8 cellular contexts compared by ENCODE assay signal in genomic region chr14:55129428-55130193, GRCh38. TPM values are rescaled to one million over a fixed set of nuclear protein-coding genes. Genes with fewer than 3 reads are reported as not detected.
DNase-seq lines count a peak whose midpoint lies in the region; ATAC-seq and TF ChIP-seq lines count a peak whose summit lies in the region.

No MANE protein-coding gene starts in this region.

- ATAC-seq in GM19455 (IDR thresholded peaks at IDR 0.05; ENCODE audit: unreplicated experiment), result peak; percentile 77
- ATAC-seq in HG03469 (IDR thresholded peaks at IDR 0.05; ENCODE audit: unreplicated experiment), result peak; percentile 25
- peak; percentile 83 for ATAC-seq in activated B cell treated with CpG ODN at 0.5 μM for 24 hours (ENCODE audit: low read depth)
- ATAC-seq in left lobe of liver, result peak; percentile 64

- peak; percentile 65 for DNase-seq in COLO668 (lab: John Stamatoyannopoulos, UW; ENCODE audit: unreplicated experiment)
- peak; percentile 83 for DNase-seq in activated B cell treated with CpG ODN at 0.5 μM for 24 hours
- peak; percentile 32 for DNase-seq in cerebellar cortex (ENCODE audit: low spot score)
- no peak for DNase-seq in left lobe of liver (ENCODE audit: low spot score)
- peak; percentile 40 to 43 for DNase-seq in stimulated activated CD4-positive, alpha-beta T cell treated with anti-CD3 and anti-CD28 coated beads, Interleukin-4, amount 100 ng/mL, for 4 hours
- no peak for DNase-seq in superior temporal gyrus (ENCODE audit: extremely low spot score)

- no peak for TF ChIP-seq CTCF in activated B cell treated with CpG ODN at 0.5 μM for 24 hours (IDR thresholded peaks at IDR 0.05)

- peaks cover 46% of the 10 kb centered on the region for H3K4me1 Mint-ChIP-seq in activated B cell treated with CpG ODN at 0.5 μM for 24 hours

- H3K4me3 Mint-ChIP-seq in activated B cell treated with CpG ODN at 0.5 μM for 24 hours, result peak overlapping the region; percentile 90

- POLR2A ChIA-PET in activated B cell treated with CpG ODN at 0.5 μM for 24 hours (lab: Charles Lee), result interaction anchor here (0.5 to 4.7 kb wide), 25 partner anchors 9 to 407 kb away, joined by 3 to 78 read pairs (median 6); partner anchors contain the start of genes MAPK1IP1L, SOCS4 and WDHD1

- CTCF ChIA-PET in activated B cell treated with CpG ODN at 0.5 μM for 24 hours (lab: Charles Lee), result interaction anchor here (0.6 to 2.7 kb wide), 6 partner anchors 27 to 224 kb away, joined by 3 to 16 read pairs (median 3); partner anchors contain the start of gene MAPK1IP1L

- H3K27ac Mint-ChIP-seq in activated B cell treated with CpG ODN at 0.5 μM for 24 hours, result peak overlapping the region; percentile 88

- intact Hi-C loops in activated B cell treated with CpG ODN at 0.5 μM for 24 hours (cut with micrococcal nuclease), result loop anchor here (1.0 to 5.0 kb wide), 13 partner anchors 15 to 1517 kb away; partner anchors contain the start of genes DLGAP5, FBXO34, GCH1 and MAPK1IP1L

- H3K27me3 Mint-ChIP-seq in activated B cell treated with CpG ODN at 0.5 μM for 24 hours, result peaks cover 2% of the 10 kb centered on the region

- H3K9me3 Mint-ChIP-seq in activated B cell treated with CpG ODN at 0.5 μM for 24 hours, result no peaks in the 10 kb centered on the region

- peaks cover 29% of the 10 kb centered on the region for H3K36me3 Mint-ChIP-seq in activated B cell treated with CpG ODN at 0.5 μM for 24 hours (ENCODE audit: low read depth)

RNA-seq across cellular contexts. Expression of gene LGALS3, which starts 0.6 kb away (rescaled TPM):
- 199 and 221 TPM in 2 replicates for total RNA-seq in activated B cell treated with CpG ODN at 0.5 μM for 24 hours
- 3.9 TPM for total RNA-seq in left lobe of liver

Comparison
In these comparisons a context has a peak if more than half of its experiments do, and no peak if none do; other contexts are left out.
1. DNase-seq: peak in COLO668 (single experiment), activated B cell treated with CpG ODN at 0.5 μM for 24 hours (single experiment), cerebellar cortex (single experiment) and stimulated activated CD4-positive, alpha-beta T cell treated with anti-CD3 and anti-CD28 coated beads, Interleukin-4, amount 100 ng/mL, for 4 hours (2 of 2); none in left lobe of liver (single experiment) and superior temporal gyrus (single experiment).
2. ATAC-seq: peak in every context shown above with its lines; median percentile 83 in activated B cell treated with CpG ODN at 0.5 μM for 24 hours; 77 in GM19455; 64 in left lobe of liver; 25 in HG03469.
3. RNA of gene LGALS3, which starts 0.6 kb away (total RNA-seq): 199 to 221 TPM in activated B cell treated with CpG ODN at 0.5 μM for 24 hours; 3.9 TPM in left lobe of liver (single experiment); every median in the first group is over 10 times any median in the second.